8 cellular contexts compared by ENCODE assay signal in genomic region chr6:7262037-7262461, GRCh38. TPM values are rescaled to one million over a fixed set of nuclear protein-coding genes. Genes with fewer than 3 reads are reported as not detected.
A peak's percentile ranks its signal among the peaks of the same experiment; 100 is the strongest.
DNase-seq lines count a peak whose midpoint lies in the region; ATAC-seq and TF ChIP-seq lines count a peak whose summit lies in the region.

No MANE protein-coding gene starts in this region.

- no peaks in the 10 kb centered on the region for H3K36me3 ChIP-seq in body of pancreas (replicated peaks in 1 of 2; ENCODE audit: insufficient read depth in 1 of 2, low read depth in 2 of 2)

- TF ChIP-seq CTCF in AG09309 (IDR thresholded peaks at IDR 0.05; ENCODE audit: control insufficient read depth, insufficient read depth, low read depth, low read length, missing control alignments) (no peak), body of pancreas (IDR thresholded peaks at IDR 0.05) (no peak)

- H3K4me1 ChIP-seq in body of pancreas: peaks cover 18% of the 10 kb centered on the region

- no peaks in the 10 kb centered on the region for H3K9me3 ChIP-seq in body of pancreas

- ATAC-seq in body of pancreas (no peak), left lobe of liver (peak; percentile 7), GM21786 (IDR thresholded peaks at IDR 0.05; ENCODE audit: unreplicated experiment) (no peak)

- intact Hi-C loops in body of pancreas (cut with DNase I): no loop called here

- peak overlapping the region; percentile 50 for H3K4me3 ChIP-seq in AG09309 (ENCODE audit: control insufficient read depth, low read depth, low read length)
- H3K4me3 ChIP-seq in body of pancreas: no peak overlapping the region

- TF ChIP-seq POLR2A in body of pancreas (IDR thresholded peaks at IDR 0.05): no peak

- H3K27ac ChIP-seq in body of pancreas: peak overlapping the region in 2 of 4 donors; percentile 81 to 88

- H3K27me3 ChIP-seq in body of pancreas: no peaks in the 10 kb centered on the region

- no peak for DNase-seq in AG09309 (ENCODE audit: low read depth)
- DNase-seq in body of pancreas: peak in 3 of 4 donors; percentile 44 to 48 (median 48)
- DNase-seq in left lobe of liver (ENCODE audit: low spot score): no peak
- no peak for DNase-seq in stimulated activated CD4-positive, alpha-beta T cell treated with anti-CD3 and anti-CD28 coated beads, Interleukin-15, amount 100 ng/mL, for 24 hours
- no peak for DNase-seq in OCI-M2 (lab: John Stamatoyannopoulos, UW; ENCODE audit: unreplicated experiment)
- DNase-seq in central memory CD4-positive, alpha-beta T cell: no peak

- TF ChIP-seq EP300 in Ishikawa (IDR thresholded peaks at IDR 0.05; ENCODE audit: borderline replicate concordance): 0 out of 2 replicates have a peak, but pooled peaks have one; percentile 12

- no peak for TF ChIP-seq RAD21 in Ishikawa (IDR thresholded peaks at IDR 0.05; ENCODE audit: low read depth)

- WGBS in body of pancreas, 2 donors: 15 to 19% methylated on average over 8 to 9 of the region's 9 CpGs

TF ChIP-seq in Ishikawa, 13 proteins besides CTCF, POLR2A, EP300 and RAD21:
- TF ChIP-seq CREB1 (IDR thresholded peaks at IDR 0.05; ENCODE audit: low read depth) (no peak), USF1 (IDR thresholded peaks at IDR 0.05) (peak; percentile 73), MAX (IDR thresholded peaks at IDR 0.05) (peak; percentile 60; the same call in 1 of the 2 replicates), TCF12 (IDR thresholded peaks at IDR 0.05; ENCODE audit: low read depth) (no peak), YY1 (IDR thresholded peaks at IDR 0.05; ENCODE audit: low read depth) (0 out of 2 replicates have a peak, but pooled peaks have one; percentile 38), FOXM1 (IDR thresholded peaks at IDR 0.05; ENCODE audit: borderline replicate concordance, low read depth) (no peak), REST (IDR thresholded peaks at IDR 0.05; ENCODE audit: low read depth) (no peak), CEBPB (IDR thresholded peaks at IDR 0.05) (no peak), NFIC (IDR thresholded peaks at IDR 0.05) (no peak), TAF1 (IDR thresholded peaks at IDR 0.05; ENCODE audit: low read depth) (no peak)

RNA-seq across cellular contexts. Expression of gene SSR1, which starts 51.0 kb away (rescaled TPM):
- total RNA-seq in body of pancreas (10 to 100 TPM; 50.1 TPM), left lobe of liver (110 TPM)

Comparison
In these comparisons a context has a peak if more than half of its experiments do, and no peak if none do; other contexts are left out.
1. DNase-seq: peak in body of pancreas (3 of 4); none in AG09309 (single experiment), left lobe of liver (single experiment), stimulated activated CD4-positive, alpha-beta T cell treated with anti-CD3 and anti-CD28 coated beads, Interleukin-15, amount 100 ng/mL, for 24 hours (single experiment), OCI-M2 (single experiment) and central memory CD4-positive, alpha-beta T cell (single experiment).